In genomic region chr1:95309031-95309459, GRCh38 we compare ENCODE assay signal across 7 cellular contexts.
DNase-seq lines count a peak whose midpoint lies in the region; ATAC-seq, FAIRE-seq and TF ChIP-seq lines count a peak whose summit lies in the region.

No MANE protein-coding gene starts in this region.

- H3K4me3 ChIP-seq in GM12875 (ENCODE audit: low read depth, low read length) (no peak overlapping the region), HepG2 (replicated peaks in 1 of 3; ENCODE audit: insufficient read depth in 1 of 3, low read depth in 2 of 3, low read length in 3 of 3) (no peak overlapping the region)

- peak; percentile 86 for ATAC-seq in HepG2
- no peak for ATAC-seq in GM21515 (IDR thresholded peaks at IDR 0.05; ENCODE audit: unreplicated experiment)

- H3K27ac ChIP-seq in HepG2 (ENCODE audit: extremely low read length, insufficient read depth, low read length), result no peak overlapping the region

- in situ Hi-C loops in T47D (cut with HindIII; ENCODE audit: low pct_unique_long_range_greater_than_20kb, low sequenced_read_pairs) (no loop called here), HepG2 (cut with HindIII; ENCODE audit: extremely low pct_ligation_motif_present, low pct_unique_long_range_greater_than_20kb) (no loop called here)

- H3K36me3 Mint-ChIP-seq in activated naive CD4-positive, alpha-beta T cell treated with anti-CD3 and anti-CD28 coated beads, Interleukin-2, amount 10 ng/mL, durations not matched to agents 7 days and 5 days, result no peaks in the 10 kb centered on the region

- 25% methylated on average over 2 of the region's 2 CpGs for WGBS in HepG2 (ENCODE audit: low lambda C conversion rate)

- no peaks in the 10 kb centered on the region for H3K36me3 ChIP-seq in HepG2 (replicated peaks in 1 of 2; ENCODE audit: control insufficient read depth in 1 of 2, insufficient read depth in 2 of 2, low read length in 2 of 2)

- POLR2A ChIA-PET in HepG2 (lab: Yijun Ruan, JAX), result no interaction called here

- H3K9ac ChIP-seq in HepG2 (ENCODE audit: insufficient read depth, low read depth, low read length), result no peak overlapping the region

- intact Hi-C loops in HepG2 (cut with micrococcal nuclease; ENCODE audit: unreplicated experiment), result loop anchor here (1.0 to 2.0 kb wide), 3 partner anchors 158 to 1536 kb away; no protein-coding TSS in a partner anchor

- H3K4me3 Mint-ChIP-seq in activated naive CD4-positive, alpha-beta T cell treated with anti-CD3 and anti-CD28 coated beads, Interleukin-2, amount 10 ng/mL, durations not matched to agents 7 days and 5 days, result no peak overlapping the region

- TF ChIP-seq CTCF in GM12875 (IDR thresholded peaks at IDR 0.05; ENCODE audit: borderline replicate concordance, insufficient read depth, low read depth, low read length) (peak; percentile 20; the same call in 1 of the 2 replicates), HepG2 (CRISPR knock-in tag; IDR thresholded peaks at IDR 0.05) (peak; percentile 60)

- no peaks in the 10 kb centered on the region for H3K27me3 ChIP-seq in HepG2 (ENCODE audit: control insufficient read depth in 1 of 2, insufficient read depth in 2 of 2, low read length in 2 of 2)

- no peaks in the 10 kb centered on the region for H3K27me3 Mint-ChIP-seq in activated naive CD4-positive, alpha-beta T cell treated with anti-CD3 and anti-CD28 coated beads, Interleukin-2, amount 10 ng/mL, durations not matched to agents 7 days and 5 days

- no TSS peak for BruUV-seq in HepG2 (replicated peaks; lab: Mats Ljungman, UMichigan)

- FAIRE-seq in HepG2 (lab: Jason Lieb, UNC), result peak; percentile 46

- no peaks in the 10 kb centered on the region for H3K9me3 Mint-ChIP-seq in activated naive CD4-positive, alpha-beta T cell treated with anti-CD3 and anti-CD28 coated beads, Interleukin-2, amount 10 ng/mL, durations not matched to agents 7 days and 5 days

- H3K4me1 ChIP-seq in HepG2 (ENCODE audit: insufficient read depth, low read length), result no peaks in the 10 kb centered on the region

- H2AFZ ChIP-seq in HepG2 (ENCODE audit: low read length), result no peak overlapping the region

- CTCF ChIA-PET in HepG2 (lab: Yijun Ruan, JAX; ENCODE audit: low intra/inter-chr PET ratio, low total read pairs), result no interaction called here
- CTCF ChIA-PET in activated naive CD4-positive, alpha-beta T cell treated with anti-CD3 and anti-CD28 coated beads, Interleukin-2, amount 10 ng/mL, durations not matched to agents 7 days and 5 days (lab: Charles Lee), result no interaction called here

- no peaks in the 10 kb centered on the region for H3K4me1 Mint-ChIP-seq in activated naive CD4-positive, alpha-beta T cell treated with anti-CD3 and anti-CD28 coated beads, Interleukin-2, amount 10 ng/mL, durations not matched to agents 7 days and 5 days

- H3K27ac Mint-ChIP-seq in activated naive CD4-positive, alpha-beta T cell treated with anti-CD3 and anti-CD28 coated beads, Interleukin-2, amount 10 ng/mL, durations not matched to agents 7 days and 5 days, result no peak overlapping the region

- H3K79me2 ChIP-seq in HepG2 (ENCODE audit: insufficient read depth, low read length), result no peaks in the 10 kb centered on the region

- DNase-seq in NCI-H2171 (lab: John Stamatoyannopoulos, UW), result peak; percentile 56
- peak; percentile 12 to 58 for DNase-seq in T47D (ENCODE audit: low read depth in 1 of 2, low spot score in 1 of 2)
- peak; percentile 32 for DNase-seq in HepG2 (ENCODE audit: low spot score)
- DNase-seq in activated CD4-positive, CD25-positive, alpha-beta regulatory T cell (lab: John Stamatoyannopoulos, UW), result no peak
- no peak for DNase-seq in activated naive CD4-positive, alpha-beta T cell treated with anti-CD3 and anti-CD28 coated beads, Interleukin-2, amount 10 ng/mL, durations not matched to agents 7 days and 5 days

- no peaks in the 10 kb centered on the region for H3K9me3 ChIP-seq in HepG2 (ENCODE audit: low read length)

- TF ChIP-seq POLR2A in HepG2 (IDR thresholded peaks at IDR 0.05; ENCODE audit: insufficient read depth in 1 of 2, low read depth in 2 of 2, low read length in 2 of 2), result no peak

- TF ChIP-seq EP300 in HepG2 (IDR thresholded peaks at IDR 0.05; ENCODE audit: low read depth in 2 of 2, low read length in 2 of 2) (no peak), HepG2 (CRISPR knock-in tag; IDR thresholded peaks at IDR 0.05; ENCODE audit: borderline replicate concordance) (no peak)

- no peak for TF ChIP-seq RAD21 in HepG2 (CRISPR knock-in tag; IDR thresholded peaks at IDR 0.05)

- H3K4me2 ChIP-seq in HepG2 (ENCODE audit: low read depth, low read length), result no peak overlapping the region

- H4K20me1 ChIP-seq in HepG2 (ENCODE audit: insufficient read depth, low read length), result no peaks in the 10 kb centered on the region

TF ChIP-seq in HepG2, 621 proteins besides CTCF, POLR2A, EP300 and RAD21:
- TF ChIP-seq STAG1 (CRISPR knock-in tag; IDR thresholded peaks at IDR 0.05) (peak; percentile 63), HNRNPK (IDR thresholded peaks at IDR 0.05; ENCODE audit: low read depth, low read length, poor library complexity, severe bottlenecking) (peak; percentile 86), ZBTB46 (CRISPR knock-in tag; IDR thresholded peaks at IDR 0.05; ENCODE audit: borderline replicate concordance) (no peak), SMC3 (IDR thresholded peaks at IDR 0.05; ENCODE audit: low read length) (peak; percentile 56)

Comparison
In these comparisons a context has a peak if more than half of its experiments do, and no peak if none do; other contexts are left out.
1. DNase-seq: peak in NCI-H2171 (single experiment), T47D (2 of 2) and HepG2 (single experiment); none in activated CD4-positive, CD25-positive, alpha-beta regulatory T cell (0 of 4) and activated naive CD4-positive, alpha-beta T cell treated with anti-CD3 and anti-CD28 coated beads, Interleukin-2, amount 10 ng/mL, durations not matched to agents 7 days and 5 days (single experiment).